ENCODE assay signal across 33 cellular contexts in genomic region chr11:90438069-90438468, GRCh38.
"Had no signal": no experiment of that assay in that cellular context is flagged by ENCODE, and none has a peak within 500 bp of the region (broad histone marks: within the 10 kb centered on the region; RNA-seq: fewer than 3 reads in every experiment).

No MANE protein-coding gene starts in this region.

- H3K27ac Mint-ChIP-seq: activated B cell treated with CpG ODN at 0.5 μM for 24 hours; activated CD4-positive, alpha-beta T cell treated with anti-CD3 and anti-CD28 coated beads for 36 hours; activated naive CD4-positive, alpha-beta T cell treated with anti-CD3 and anti-CD28 coated beads for 36 hours; activated naive CD8-positive, alpha-beta T cell treated with anti-CD3 and anti-CD28 coated beads, Interleukin-2, amount 10 ng/mL, durations not matched to agents 7 days and 5 days; activated T-helper 1 cell treated with anti-CD3 and anti-CD28 coated beads, Interleukin-12 subunit alpha, Interleukin-12 subunit beta, Interleukin-2, Interleukin-4 antibody, amounts not matched to agents 30 ng/mL and 10 ng/mL and 1 ng/mL, durations not matched to agents 14 hours and 24 hours and 36 hours; brain; naive thymus-derived CD4-positive, alpha-beta T cell; stimulated activated memory B cell treated with anti-CD40 and anti-IgM and Interleukin-4, amounts not matched to agents 10 μg/mL and 1 μg/mL and 100 μg/mL, for 72 hours; stimulated activated naive CD8-positive, alpha-beta T cell treated with anti-CD3 and anti-CD28 coated beads, Interleukin-15, amount 100 ng/mL, for 72 hours; type B pancreatic cell had no signal

- H3K4me1 Mint-ChIP-seq: activated B cell treated with CpG ODN at 0.5 μM for 24 hours; activated CD4-positive, alpha-beta T cell treated with anti-CD3 and anti-CD28 coated beads for 36 hours; activated naive CD8-positive, alpha-beta T cell treated with anti-CD3 and anti-CD28 coated beads, Interleukin-2, amount 10 ng/mL, durations not matched to agents 7 days and 5 days; brain; naive thymus-derived CD4-positive, alpha-beta T cell; stimulated activated memory B cell treated with anti-CD40 and anti-IgM and Interleukin-4, amounts not matched to agents 10 μg/mL and 1 μg/mL and 100 μg/mL, for 72 hours; stimulated activated naive CD8-positive, alpha-beta T cell treated with anti-CD3 and anti-CD28 coated beads, Interleukin-15, amount 100 ng/mL, for 72 hours had no signal

- H3K4me3 Mint-ChIP-seq: activated B cell treated with CpG ODN at 0.5 μM for 24 hours; activated CD4-positive, alpha-beta T cell treated with anti-CD3 and anti-CD28 coated beads for 36 hours; activated naive CD4-positive, alpha-beta T cell treated with anti-CD3 and anti-CD28 coated beads for 36 hours; activated naive CD8-positive, alpha-beta T cell treated with anti-CD3 and anti-CD28 coated beads, Interleukin-2, amount 10 ng/mL, durations not matched to agents 7 days and 5 days; activated T-helper 1 cell treated with anti-CD3 and anti-CD28 coated beads, Interleukin-12 subunit alpha, Interleukin-12 subunit beta, Interleukin-2, Interleukin-4 antibody, amounts not matched to agents 30 ng/mL and 10 ng/mL and 1 ng/mL, durations not matched to agents 14 hours and 24 hours and 36 hours; brain; naive thymus-derived CD4-positive, alpha-beta T cell; stimulated activated memory B cell treated with anti-CD40 and anti-IgM and Interleukin-4, amounts not matched to agents 10 μg/mL and 1 μg/mL and 100 μg/mL, for 72 hours; stimulated activated naive CD8-positive, alpha-beta T cell treated with anti-CD3 and anti-CD28 coated beads, Interleukin-15, amount 100 ng/mL, for 72 hours; type B pancreatic cell had no signal

- H2AFZ ChIP-seq: parathyroid adenoma had no signal

- H3K4me1 ChIP-seq: ascending aorta, esophagus muscularis mucosa, foreskin keratinocyte, heart left ventricle, parathyroid adenoma, psoas muscle, vagina had no signal

- H3K27me3 Mint-ChIP-seq: activated B cell treated with CpG ODN at 0.5 μM for 24 hours; activated CD4-positive, alpha-beta T cell treated with anti-CD3 and anti-CD28 coated beads for 36 hours; activated naive CD8-positive, alpha-beta T cell treated with anti-CD3 and anti-CD28 coated beads, Interleukin-2, amount 10 ng/mL, durations not matched to agents 7 days and 5 days; brain; stimulated activated memory B cell treated with anti-CD40 and anti-IgM and Interleukin-4, amounts not matched to agents 10 μg/mL and 1 μg/mL and 100 μg/mL, for 72 hours; stimulated activated naive CD8-positive, alpha-beta T cell treated with anti-CD3 and anti-CD28 coated beads, Interleukin-15, amount 100 ng/mL, for 72 hours; type B pancreatic cell had no signal

- H3K4me3 ChIP-seq: ascending aorta, cardiac muscle cell, coronary artery, dorsolateral prefrontal cortex, esophagus muscularis mucosa, heart left ventricle, psoas muscle, smooth muscle cell, vagina had no signal

- H3K27me3 ChIP-seq: ascending aorta, cardiac muscle cell, dorsolateral prefrontal cortex, esophagus muscularis mucosa, foreskin keratinocyte, heart left ventricle, vagina had no signal

- ATAC-seq: activated CD4-positive, alpha-beta T cell treated with anti-CD3 and anti-CD28 coated beads for 36 hours; foreskin keratinocyte; heart left ventricle; naive thymus-derived CD4-positive, alpha-beta T cell; psoas muscle; stimulated activated memory B cell treated with anti-CD40 and anti-IgM and Interleukin-4, amounts not matched to agents 10 μg/mL and 1 μg/mL and 100 μg/mL, for 72 hours; stimulated activated naive CD8-positive, alpha-beta T cell treated with anti-CD3 and anti-CD28 coated beads, Interleukin-15, amount 100 ng/mL, for 72 hours had no signal

- H3K9me3 Mint-ChIP-seq: activated B cell treated with CpG ODN at 0.5 μM for 24 hours; activated naive CD4-positive, alpha-beta T cell treated with anti-CD3 and anti-CD28 coated beads for 36 hours; activated naive CD8-positive, alpha-beta T cell treated with anti-CD3 and anti-CD28 coated beads, Interleukin-2, amount 10 ng/mL, durations not matched to agents 7 days and 5 days; activated T-helper 1 cell treated with anti-CD3 and anti-CD28 coated beads, Interleukin-12 subunit alpha, Interleukin-12 subunit beta, Interleukin-2, Interleukin-4 antibody, amounts not matched to agents 30 ng/mL and 10 ng/mL and 1 ng/mL, durations not matched to agents 14 hours and 24 hours and 36 hours; brain; stimulated activated memory B cell treated with anti-CD40 and anti-IgM and Interleukin-4, amounts not matched to agents 10 μg/mL and 1 μg/mL and 100 μg/mL, for 72 hours; stimulated activated naive CD8-positive, alpha-beta T cell treated with anti-CD3 and anti-CD28 coated beads, Interleukin-15, amount 100 ng/mL, for 72 hours; type B pancreatic cell had no signal

- H3K9me3 ChIP-seq: ascending aorta, esophagus muscularis mucosa, heart left ventricle, psoas muscle, vagina had no signal

- H3K9ac ChIP-seq: parathyroid adenoma had no signal

- H3K36me3 Mint-ChIP-seq: activated naive CD8-positive, alpha-beta T cell treated with anti-CD3 and anti-CD28 coated beads, Interleukin-2, amount 10 ng/mL, durations not matched to agents 7 days and 5 days; brain; naive thymus-derived CD4-positive, alpha-beta T cell; stimulated activated memory B cell treated with anti-CD40 and anti-IgM and Interleukin-4, amounts not matched to agents 10 μg/mL and 1 μg/mL and 100 μg/mL, for 72 hours; type B pancreatic cell had no signal

- DNase-seq: activated B cell treated with CpG ODN at 0.5 μM for 24 hours; activated CD4-positive, alpha-beta T cell treated with anti-CD3 and anti-CD28 coated beads for 36 hours; activated CD4-positive, alpha-beta T cell treated with anti-CD3 and anti-CD28 coated beads, Interleukin-2, amount 50 U/mL, for 4 hours; activated effector memory CD4-positive, alpha-beta T cell treated with anti-CD3 and anti-CD28 coated beads, Interleukin-2, amount 50 U/mL, for 16 hours; activated naive CD4-positive, alpha-beta T cell treated with anti-CD3 and anti-CD28 coated beads for 36 hours; activated naive CD8-positive, alpha-beta T cell treated with anti-CD3 and anti-CD28 coated beads, Interleukin-2, amount 10 ng/mL, durations not matched to agents 7 days and 5 days; activated T-cell treated with anti-CD3 and anti-CD28 coated beads for 4 hours; cerebellar nuclear complex; dorsolateral prefrontal cortex; foreskin keratinocyte; heart left ventricle; hypothalamus; midbrain; naive thymus-derived CD4-positive, alpha-beta T cell; nucleus accumbens; psoas muscle; stimulated activated CD4-positive, alpha-beta T cell treated with anti-CD3 and anti-CD28 coated beads, Interleukin-1b, Interleukin-23, amount 100 ng/mL, for 48 hours; stimulated activated CD4-positive, alpha-beta T cell treated with anti-CD3 and anti-CD28 coated beads, Interleukin-4, amount 100 ng/mL, for 4 hours; stimulated activated CD8-positive, alpha-beta memory T cell treated with anti-CD3 and anti-CD28 coated beads, Interleukin-4, amount 100 ng/mL, for 48 hours; stimulated activated naive CD8-positive, alpha-beta T cell treated with anti-CD3 and anti-CD28 coated beads, Interleukin-15, amount 100 ng/mL, for 72 hours; substantia nigra; T-helper 2 cell had no signal

- H3K4me2 ChIP-seq: smooth muscle cell had no signal

- H3K27ac ChIP-seq: ascending aorta, cardiac muscle cell, coronary artery, dorsolateral prefrontal cortex, esophagus muscularis mucosa, foreskin keratinocyte, heart left ventricle, parathyroid adenoma, psoas muscle, vagina had no signal

- H3K36me3 ChIP-seq: ascending aorta, cardiac muscle cell, esophagus muscularis mucosa, heart left ventricle, vagina had no signal

- H3K79me2 ChIP-seq: parathyroid adenoma had no signal
